ENCODE assay signal across 8 cellular contexts in genomic region chr2:106030287-106031268, GRCh38.
A peak's percentile ranks its signal among the peaks of the same experiment; 100 is the strongest.
DNase-seq lines count a peak whose midpoint lies in the region; TF ChIP-seq lines count a peak whose summit lies in the region.
"Had no signal": no experiment of that assay in that cellular context is flagged by ENCODE, and none has a peak within 500 bp of the region (broad histone marks: within the 10 kb centered on the region; RNA-seq: fewer than 3 reads in every experiment).

No MANE protein-coding gene starts in this region.

- no peaks in the 10 kb centered on the region for H3K36me3 Mint-ChIP-seq in HFFc6 (ENCODE audit: low read depth)

- peaks cover 8% of the 10 kb centered on the region for H3K27me3 Mint-ChIP-seq in HFFc6 (ENCODE audit: insufficient read depth)

- H3K4me1 Mint-ChIP-seq in HFFc6 (ENCODE audit: low read depth), result peaks cover 12% of the 10 kb centered on the region

- peak overlapping the region; percentile 35 for H3K4me3 Mint-ChIP-seq in HFFc6

- DNase-seq in HFFc6, result peak; percentile 49
- peak; percentile 54 for DNase-seq in SW480 (ENCODE audit: low spot score)
- peak; percentile 88 for DNase-seq in fibroblast of pulmonary artery (ENCODE audit: low read depth)
- peak; percentile 11 for DNase-seq in retina
- DNase-seq in effector CD8-positive, alpha-beta T cell (lab: John Stamatoyannopoulos, UW), result no peak
- no peak for DNase-seq in effector CD4-positive, alpha-beta T cell
- no peak for DNase-seq in NCI-H2227 treated with DMSO at 0.1 percent for 48 hours (lab: John Stamatoyannopoulos, UW)

- no peak overlapping the region for H3K4me3 ChIP-seq in fibroblast of pulmonary artery (replicated peaks; ENCODE audit: low read depth, low read length)
- H3K4me3 ChIP-seq: SJSA1 had no signal

- H3K9me3 Mint-ChIP-seq in HFFc6, result no peaks in the 10 kb centered on the region

- H3K27ac Mint-ChIP-seq in HFFc6, result no peak overlapping the region

- TF ChIP-seq CTCF in HFFc6 (IDR thresholded peaks at IDR 0.05) (no peak), fibroblast of pulmonary artery (IDR thresholded peaks at IDR 0.05; ENCODE audit: low read length, missing control alignments) (no peak)

Comparison
In these comparisons a context has a peak if more than half of its experiments do, and no peak if none do; other contexts are left out.
1. DNase-seq: peak in HFFc6 (single experiment), SW480 (single experiment), fibroblast of pulmonary artery (single experiment) and retina (single experiment); none in effector CD8-positive, alpha-beta T cell (single experiment), effector CD4-positive, alpha-beta T cell (single experiment) and NCI-H2227 treated with DMSO at 0.1 percent for 48 hours (single experiment).